In the genomic region with DNA sequence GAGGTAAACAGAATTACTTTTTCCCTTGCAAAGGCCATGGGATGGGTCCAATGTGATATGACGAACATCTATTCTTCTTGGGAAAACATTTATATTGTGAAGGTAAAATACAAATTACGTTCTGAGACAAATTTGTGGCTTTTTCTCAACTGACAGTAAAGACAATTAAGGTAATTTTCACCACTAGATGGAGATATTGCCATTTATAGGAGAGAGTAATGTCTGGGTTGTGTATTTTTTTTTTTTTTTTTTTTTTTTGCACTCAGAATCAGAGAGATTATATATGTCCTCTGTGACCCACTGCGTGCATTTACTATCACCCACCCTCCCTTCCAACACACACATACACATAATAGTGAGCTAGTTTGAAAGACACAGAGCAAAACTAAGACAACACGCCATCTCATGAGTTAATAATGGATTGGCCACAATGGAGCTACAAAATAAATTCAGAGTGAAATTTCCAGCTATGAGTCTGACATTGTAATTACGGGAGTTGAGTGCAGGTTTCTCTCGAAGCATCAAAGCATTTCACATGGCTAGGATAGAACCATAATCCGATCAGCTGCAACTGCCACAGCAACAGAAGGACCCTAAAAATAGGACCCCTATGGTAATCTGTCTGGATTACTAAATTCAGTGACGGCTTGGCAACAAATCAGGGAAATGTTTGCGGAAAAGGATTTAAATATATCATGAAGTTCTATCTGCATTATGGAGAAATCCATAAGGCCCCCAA, we compare ENCODE assay signal across 8 cellular contexts. TPM values are rescaled to one million over a fixed set of nuclear protein-coding genes. Genes with fewer than 3 reads are reported as not detected.
DNase-seq lines count a peak whose midpoint lies in the region; ATAC-seq and TF ChIP-seq lines count a peak whose summit lies in the region.

No MANE protein-coding gene starts in this region.

- H3K4me3 ChIP-seq in esophagus muscularis mucosa, result no peak overlapping the region

- H3K4me1 ChIP-seq in esophagus muscularis mucosa, result no peaks in the 10 kb centered on the region

- H3K27me3 ChIP-seq in esophagus muscularis mucosa, result no peaks in the 10 kb centered on the region

- H3K9me3 ChIP-seq in esophagus muscularis mucosa, result no peaks in the 10 kb centered on the region

- DNase-seq in NCI-H2196 (lab: John Stamatoyannopoulos, UW; ENCODE audit: unreplicated experiment) (peak; percentile 68), NCI-H2196 treated with DMSO at 0.1 percent for 48 hours (lab: John Stamatoyannopoulos, UW; ENCODE audit: unreplicated experiment) (no peak), HT1080 (ENCODE audit: low read depth) (peak; percentile 45), RKO (ENCODE audit: low spot score) (peak; percentile 69), esophagus muscularis mucosa (ENCODE audit: extremely low spot score) (no peak), sciatic nerve (ENCODE audit: low spot score) (no peak), occipital lobe (lab: John Stamatoyannopoulos, UW) (no peak)
- no peak for DNase-seq in NK-92 treated with Interleukin-12 subunit alpha and Interleukin-12 subunit beta, amount 100 ng/mL, for 24 hours (lab: John Stamatoyannopoulos, UW)

- H3K27ac ChIP-seq in esophagus muscularis mucosa (replicated peaks in 1 of 4), result no peak overlapping the region

- intact Hi-C loops in esophagus muscularis mucosa (cut with DNase I), result no loop called here
- intact Hi-C loops in sciatic nerve (cut with DNase I), result no loop called here

- WGBS in esophagus muscularis mucosa, result 39% methylated on average over 9 of the region's 9 CpGs

- peak; percentile 53 for ATAC-seq in sciatic nerve

- no peak for TF ChIP-seq POLR2A in esophagus muscularis mucosa (IDR thresholded peaks at IDR 0.05; ENCODE audit: low read depth)

- H3K36me3 ChIP-seq in esophagus muscularis mucosa, result no peaks in the 10 kb centered on the region

- no peak for TF ChIP-seq EP300 in esophagus muscularis mucosa (IDR thresholded peaks at IDR 0.05)

- peak; percentile 29 to 45 (median 34) for TF ChIP-seq CTCF in esophagus muscularis mucosa (IDR thresholded peaks at IDR 0.05)

RNA-seq across cellular contexts. Expression of a gene that starts 49.2 kb away (rescaled TPM):
- total RNA-seq in HT1080 (2014; rRNA removed; shearing (Covaris generic)), result 613 and 627 TPM in 2 replicates
- 659 and 679 TPM in 2 replicates for polyA plus RNA-seq in HT1080 (2015; cell fraction: cytosol; rRNA removed)
- polyA plus RNA-seq in HT1080 (2015; cell fraction: nucleus; rRNA removed), result 1,039 and 1,113 TPM in 2 replicates
- total RNA-seq in esophagus muscularis mucosa (100 to 1,000 TPM; 226 to 262 (median 231) TPM), sciatic nerve (293 TPM), occipital lobe (27.0 TPM)

Comparison
In these comparisons a context has a peak if more than half of its experiments do, and no peak if none do; other contexts are left out.
1. DNase-seq: peak in NCI-H2196 (single experiment), HT1080 (single experiment) and RKO (single experiment); none in NCI-H2196 treated with DMSO at 0.1 percent for 48 hours (single experiment), esophagus muscularis mucosa (single experiment), sciatic nerve (single experiment), occipital lobe (single experiment) and NK-92 treated with Interleukin-12 subunit alpha and Interleukin-12 subunit beta, amount 100 ng/mL, for 24 hours (single experiment).